ENCODE assay signal across 11 cellular contexts in genomic region chr4:82892467-82892802, GRCh38. TPM values are rescaled to one million over a fixed set of nuclear protein-coding genes. Genes with fewer than 3 reads are reported as not detected.
DNase-seq lines count a peak whose midpoint lies in the region; ATAC-seq and TF ChIP-seq lines count a peak whose summit lies in the region.
"Had no signal": no experiment of that assay in that cellular context is flagged by ENCODE, and none has a peak within 500 bp of the region (broad histone marks: within the 10 kb centered on the region; RNA-seq: fewer than 3 reads in every experiment).

No MANE protein-coding gene starts in this region.

- in situ Hi-C loops in GM23248 (cut with MboI): no loop called here

- peaks cover 24% of the 10 kb centered on the region for H3K36me3 ChIP-seq in GM23248 (ENCODE audit: low read depth)
- H3K36me3 ChIP-seq in liver (ENCODE audit: control insufficient read depth in 4 of 4, insufficient read depth in 3 of 4, low read depth in 1 of 4, low read length in 3 of 4): peaks cover 0 to 12% (median 7%) of the 10 kb centered on the region in 4 donors
- H3K36me3 ChIP-seq in heart right ventricle: peaks cover 0 to 50% (median 12%) of the 10 kb centered on the region in 9 donors

- H3K27me3 ChIP-seq in GM23248 (replicated peaks; ENCODE audit: insufficient read depth) (no peaks in the 10 kb centered on the region), liver (ENCODE audit: control insufficient read depth in 4 of 4, insufficient read depth in 4 of 4, low read length in 3 of 4) (no peaks in the 10 kb centered on the region), heart right ventricle (no peaks in the 10 kb centered on the region)

- DNase-seq in GM23248: no peak
- DNase-seq in activated CD4-positive, alpha-beta memory T cell treated with anti-CD3 and anti-CD28 coated beads, Interleukin-2, amount 10 ng/mL, durations not matched to agents 7 days and 5 days: no peak
- DNase-seq in NK-92 (lab: John Stamatoyannopoulos, UW; ENCODE audit: unreplicated experiment): no peak
- no peak for DNase-seq in heart right ventricle
- DNase-seq in amniotic stem cell (lab: John Stamatoyannopoulos, UW): no peak
- DNase-seq: activated naive CD4-positive, alpha-beta T cell; effector CD8-positive, alpha-beta T cell; NCI-H2029 had no signal

- peak overlapping the region; percentile 100 for H3K9ac ChIP-seq in GM23248
- H3K9ac ChIP-seq in liver (ENCODE audit: low read depth in 1 of 2, low read length in 2 of 2): no peak overlapping the region

- H3K9me2 ChIP-seq in GM23248 (ENCODE audit: insufficient read depth): no peaks in the 10 kb centered on the region

- intact Hi-C loops in heart right ventricle (cut with DNase I): loop anchor here in 6 of 10 donors (5.0 to 10.0 kb wide), 4 partner anchors 142 to 468 kb away; partner anchors contain the start of genes COPS4 (in 4 of the 6), ENOPH1 (in 1 of the 6) and HNRNPDL (in 1 of the 6)

- H4K20me1 ChIP-seq in GM23248 (ENCODE audit: insufficient read depth): peaks cover 4% of the 10 kb centered on the region; the same call in 1 of the 2 replicates

- POLR2A ChIA-PET in activated CD4-positive, alpha-beta memory T cell treated with anti-CD3 and anti-CD28 coated beads, Interleukin-2, amount 10 ng/mL, durations not matched to agents 7 days and 5 days (lab: Charles Lee): interaction anchor here (1.1 to 4.5 kb wide), 5 partner anchors 8 to 143 kb away, joined by 3 to 51 read pairs (median 8); partner anchors contain the start of genes COPS4 and THAP9

- H3F3A ChIP-seq in GM23248 (ENCODE audit: insufficient read depth): peaks cover 35% of the 10 kb centered on the region

- peaks cover 28% of the 10 kb centered on the region for H3K36me3 Mint-ChIP-seq in activated CD4-positive, alpha-beta memory T cell treated with anti-CD3 and anti-CD28 coated beads, Interleukin-2, amount 10 ng/mL, durations not matched to agents 7 days and 5 days (ENCODE audit: low read depth)

- TF ChIP-seq RAD21 in liver (IDR thresholded peaks at IDR 0.05): no peak

- ATAC-seq in GM19467 (IDR thresholded peaks at IDR 0.05; ENCODE audit: unreplicated experiment) (no peak), heart right ventricle (no peak)

- no peak overlapping the region for H2AFZ ChIP-seq in GM23248

- no peak for TF ChIP-seq CTCF in 22Rv1 (IDR thresholded peaks at IDR 0.05)
- no peak for TF ChIP-seq CTCF in liver (IDR thresholded peaks at IDR 0.05; ENCODE audit: low read depth, low read length, missing input control)
- TF ChIP-seq CTCF in heart right ventricle (IDR thresholded peaks at IDR 0.05): no peak

- CTCF ChIA-PET in activated CD4-positive, alpha-beta memory T cell treated with anti-CD3 and anti-CD28 coated beads, Interleukin-2, amount 10 ng/mL, durations not matched to agents 7 days and 5 days (lab: Charles Lee): interaction anchor here (0.8 to 1.0 kb wide), 3 partner anchors 8 to 38 kb away, joined by 4 to 7 read pairs (median 4); partner anchors contain the start of gene THAP9

- no peaks in the 10 kb centered on the region for H3K27me3 Mint-ChIP-seq in activated CD4-positive, alpha-beta memory T cell treated with anti-CD3 and anti-CD28 coated beads, Interleukin-2, amount 10 ng/mL, durations not matched to agents 7 days and 5 days

- H3K4me3 ChIP-seq in GM23248 (no peak overlapping the region), liver (ENCODE audit: low read depth in 1 of 3, low read length in 3 of 3) (no peak overlapping the region), heart right ventricle (no peak overlapping the region)

- H3K27ac Mint-ChIP-seq in activated CD4-positive, alpha-beta memory T cell treated with anti-CD3 and anti-CD28 coated beads, Interleukin-2, amount 10 ng/mL, durations not matched to agents 7 days and 5 days: peak overlapping the region; percentile 63

- peak overlapping the region; percentile 98; the same call in 1 of the 2 replicates for H3K27ac ChIP-seq in 22Rv1
- H3K27ac ChIP-seq in GM23248: peak overlapping the region; percentile 99
- H3K27ac ChIP-seq in liver (ENCODE audit: low read depth in 1 of 2, low read length in 2 of 2): peak overlapping the region; percentile 99 to 100
- H3K27ac ChIP-seq in heart right ventricle: no peak overlapping the region

- H3K4me2 ChIP-seq in GM23248 (ENCODE audit: unreplicated experiment): no peak overlapping the region

- H3K9me3 ChIP-seq in GM23248 (ENCODE audit: low read depth) (no peaks in the 10 kb centered on the region), liver (ENCODE audit: control insufficient read depth in 4 of 4, low read length in 3 of 4) (no peaks in the 10 kb centered on the region), heart right ventricle (no peaks in the 10 kb centered on the region)

- peaks cover 92% of the 10 kb centered on the region for H3K79me2 ChIP-seq in GM23248 (ENCODE audit: insufficient read depth)

- WGBS in GM23248 (ENCODE audit: low coverage in 1 of 2, low lambda C conversion rate in 2 of 2, missing lambda C conversion rate in 2 of 2), 2 experiments: 91 to 96% methylated on average over 1 of the region's 1 CpG
- 29% methylated on average over 1 of the region's 1 CpG for WGBS in liver
- 67 to 75% methylated on average over 1 of the region's 1 CpG for WGBS in heart right ventricle, 2 donors

- no peaks in the 10 kb centered on the region for H3K9me3 Mint-ChIP-seq in activated CD4-positive, alpha-beta memory T cell treated with anti-CD3 and anti-CD28 coated beads, Interleukin-2, amount 10 ng/mL, durations not matched to agents 7 days and 5 days

- peaks cover 51% of the 10 kb centered on the region for H3K4me1 Mint-ChIP-seq in activated CD4-positive, alpha-beta memory T cell treated with anti-CD3 and anti-CD28 coated beads, Interleukin-2, amount 10 ng/mL, durations not matched to agents 7 days and 5 days

- peak overlapping the region; percentile 33 for H3K4me3 Mint-ChIP-seq in activated CD4-positive, alpha-beta memory T cell treated with anti-CD3 and anti-CD28 coated beads, Interleukin-2, amount 10 ng/mL, durations not matched to agents 7 days and 5 days

- H3K4me1 ChIP-seq in GM23248 (ENCODE audit: insufficient read depth) (peaks cover 18% of the 10 kb centered on the region), liver (ENCODE audit: control insufficient read depth in 4 of 4, insufficient read depth in 4 of 4, low read length in 3 of 4) (peaks cover 5 to 35% (median 26%) of the 10 kb centered on the region in 4 donors), heart right ventricle (peaks cover 0 to 43% (median 30%) of the 10 kb centered on the region in 9 donors)

TF ChIP-seq in liver, 16 proteins besides CTCF, POLR2A, EP300 and RAD21:
- TF ChIP-seq, protein P1, sequence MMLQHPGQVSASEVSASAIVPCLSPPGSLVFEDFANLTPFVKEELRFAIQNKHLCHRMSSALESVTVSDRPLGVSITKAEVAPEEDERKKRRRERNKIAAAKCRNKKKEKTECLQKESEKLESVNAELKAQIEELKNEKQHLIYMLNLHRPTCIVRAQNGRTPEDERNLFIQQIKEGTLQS (IDR thresholded peaks at IDR 0.05): no peak
- TF ChIP-seq HNF4G (IDR thresholded peaks at IDR 0.05) (peak; percentile 9), GABPA (IDR thresholded peaks at IDR 0.05 in 1 of 2, conservative IDR thresholded peaks at IDR 0.05 in 1 of 2) (peak in 1 of 2 donors; percentile 37), HNF4A (conservative IDR thresholded peaks at IDR 0.05) (peak; percentile 77 to 79), RXRA (IDR thresholded peaks at IDR 0.05) (peak in 1 of 2 donors; percentile 34)

RNA-seq across cellular contexts. Expression of gene SEC31A, which starts 1.5 kb away (rescaled TPM):
- total RNA-seq in GM23248 (2014; rRNA removed; shearing (Covaris generic)): 308 and 357 TPM in 2 replicates
- polyA plus RNA-seq in GM23248 (2016; fragmentation: Nextera tagmentation; extraction: Ambion mirVana): 314 and 315 TPM in 2 replicates
- total RNA-seq in activated CD4-positive, alpha-beta memory T cell treated with anti-CD3 and anti-CD28 coated beads, Interleukin-2, amount 10 ng/mL, durations not matched to agents 7 days and 5 days: 100 to 1,000 TPM; 102 to 108 TPM
- total RNA-seq in liver: 100 to 1,000 TPM in 1 of 2 donors, 10 to 100 TPM in 1; 79.9 to 204 TPM
- polyA plus RNA-seq in liver: 10 to 100 TPM; 87.9 to 89.9 TPM
- 100 to 1,000 TPM in 7 of 10 donors, 10 to 100 TPM in 3; 86.3 to 163 (median 124) TPM for total RNA-seq in heart right ventricle
- 100 to 1,000 TPM in 1 of 2 donors, 10 to 100 TPM in 1; 82.5 to 121 TPM for polyA plus RNA-seq in heart right ventricle

RNA-seq across cellular contexts. Expression of gene THAP9, which starts 8.1 kb away (rescaled TPM):
- total RNA-seq in GM23248 (2014; rRNA removed; shearing (Covaris generic)): 1.6 and 3.9 TPM in 2 replicates
- polyA plus RNA-seq in GM23248 (2016; fragmentation: Nextera tagmentation; extraction: Ambion mirVana) (1.3 and 2.0 TPM in 2 replicates), liver (1 to 10 TPM; 1.1 to 1.6 TPM), heart right ventricle (1 to 10 TPM; 1.9 to 5.4 TPM)
- 1 to 10 TPM; 2.0 to 2.4 TPM for total RNA-seq in activated CD4-positive, alpha-beta memory T cell treated with anti-CD3 and anti-CD28 coated beads, Interleukin-2, amount 10 ng/mL, durations not matched to agents 7 days and 5 days
- total RNA-seq in liver (1 to 10 TPM; 5.3 to 5.9 TPM), heart right ventricle (1 to 10 TPM; 3.5 to 9.1 (median 6.2) TPM)

Comparison
In these comparisons a context has a peak if more than half of its experiments do, and no peak if none do; other contexts are left out.
1. H3K27ac ChIP-seq: peak in 22Rv1 (single experiment), GM23248 (single experiment) and liver (2 of 2); none in heart right ventricle (0 of 10).